ENCODE assay signal across 14 cellular contexts in genomic region chr12:107398101-107398500, GRCh38.
"Had no signal": no experiment of that assay in that cellular context is flagged by ENCODE, and none has a peak within 500 bp of the region (broad histone marks: within the 10 kb centered on the region; RNA-seq: fewer than 3 reads in every experiment).

No MANE protein-coding gene starts in this region.

- DNase-seq: activated B cell treated with CpG ODN at 0.5 μM for 24 hours; activated CD4-positive, alpha-beta T cell treated with anti-CD3 and anti-CD28 coated beads, Interleukin-2, amount 10 ng/mL, durations not matched to agents 24 days and 14 days; activated CD8-positive, alpha-beta memory T cell treated with anti-CD3 and anti-CD28 coated beads for 24 hours; heart right ventricle; mammary epithelial cell; stimulated activated CD4-positive, alpha-beta T cell treated with anti-CD3 and anti-CD28 coated beads, Interleukin-4, amount 100 ng/mL, for 1 hour; stimulated activated CD8-positive, alpha-beta memory T cell treated with anti-CD3 and anti-CD28 coated beads, Interleukin-4, amount 100 ng/mL, for 48 hours; T-helper 1 cell; uterus had no signal

- H3K4me1 Mint-ChIP-seq: activated B cell treated with CpG ODN at 0.5 μM for 24 hours had no signal

- H3K9me3 ChIP-seq: heart right ventricle, thoracic aorta, uterus had no signal

- H3K4me3 Mint-ChIP-seq: activated B cell treated with CpG ODN at 0.5 μM for 24 hours; activated CD4-positive, alpha-beta T cell treated with anti-CD3 and anti-CD28 coated beads, Interleukin-2, amount 10 ng/mL, durations not matched to agents 24 days and 14 days; natural killer cell treated with Interleukin-12 subunit alpha and Interleukin-12 subunit beta and Interleukin-15 and Interleukin-18, amount 100 ng/mL, for 72 hours; stimulated activated naive CD8-positive, alpha-beta T cell treated with anti-CD3 and anti-CD28 coated beads, Interleukin-15, Interleukin-2, amounts not matched to agents 100 ng/mL and 50 ng/mL, for 24 hours had no signal

- H3K4me3 ChIP-seq: heart right ventricle, thoracic aorta, uterus had no signal

- ATAC-seq: activated naive CD4-positive, alpha-beta T cell treated with anti-CD3 and anti-CD28 coated beads, Interleukin-2, amount 50 U/mL, for 72 hours; heart right ventricle; left lobe of liver; natural killer cell treated with Interleukin-12 subunit alpha and Interleukin-12 subunit beta and Interleukin-15 and Interleukin-18, amount 100 ng/mL, for 72 hours had no signal

- H3K27ac ChIP-seq: heart right ventricle, thoracic aorta, uterus had no signal

- H3K36me3 Mint-ChIP-seq: activated naive CD4-positive, alpha-beta T cell treated with anti-CD3 and anti-CD28 coated beads, Interleukin-2, amount 50 U/mL, for 72 hours; natural killer cell treated with Interleukin-12 subunit alpha and Interleukin-12 subunit beta and Interleukin-15 and Interleukin-18, amount 100 ng/mL, for 72 hours had no signal

- H3K27me3 ChIP-seq: uterus had no signal

- H3K4me1 ChIP-seq: uterus had no signal

- H3K36me3 ChIP-seq: heart right ventricle, thoracic aorta, uterus had no signal

- H3K27ac Mint-ChIP-seq: activated B cell treated with CpG ODN at 0.5 μM for 24 hours; activated CD4-positive, alpha-beta T cell treated with anti-CD3 and anti-CD28 coated beads, Interleukin-2, amount 10 ng/mL, durations not matched to agents 24 days and 14 days; activated naive CD4-positive, alpha-beta T cell treated with anti-CD3 and anti-CD28 coated beads, Interleukin-2, amount 50 U/mL, for 72 hours; natural killer cell treated with Interleukin-12 subunit alpha and Interleukin-12 subunit beta and Interleukin-15 and Interleukin-18, amount 100 ng/mL, for 72 hours; stimulated activated naive CD8-positive, alpha-beta T cell treated with anti-CD3 and anti-CD28 coated beads, Interleukin-15, Interleukin-2, amounts not matched to agents 100 ng/mL and 50 ng/mL, for 24 hours had no signal

- H3K27me3 Mint-ChIP-seq: activated B cell treated with CpG ODN at 0.5 μM for 24 hours; activated CD4-positive, alpha-beta T cell treated with anti-CD3 and anti-CD28 coated beads, Interleukin-2, amount 10 ng/mL, durations not matched to agents 24 days and 14 days; natural killer cell treated with Interleukin-12 subunit alpha and Interleukin-12 subunit beta and Interleukin-15 and Interleukin-18, amount 100 ng/mL, for 72 hours; stimulated activated naive CD8-positive, alpha-beta T cell treated with anti-CD3 and anti-CD28 coated beads, Interleukin-15, Interleukin-2, amounts not matched to agents 100 ng/mL and 50 ng/mL, for 24 hours had no signal
